28 cellular contexts compared by ENCODE assay signal in genomic region chr2:141497262-141497661, GRCh38.
DNase-seq lines count a peak whose midpoint lies in the region; ATAC-seq and TF ChIP-seq lines count a peak whose summit lies in the region.
"Had no signal": no experiment of that assay in that cellular context is flagged by ENCODE, and none has a peak within 500 bp of the region (broad histone marks: within the 10 kb centered on the region; RNA-seq: fewer than 3 reads in every experiment).

No MANE protein-coding gene starts in this region.

- H3K27me3 Mint-ChIP-seq in effector memory CD8-positive, alpha-beta T cell, result no peaks in the 10 kb centered on the region
- H3K27me3 Mint-ChIP-seq in progenitor cell of endocrine pancreas, result no peaks in the 10 kb centered on the region
- H3K27me3 Mint-ChIP-seq: CD4-positive, CD25-positive, alpha-beta regulatory T cell; IgD-negative memory B cell; memory B cell; T-cell had no signal

- no peak overlapping the region for H3K4me3 Mint-ChIP-seq in effector memory CD8-positive, alpha-beta T cell
- H3K4me3 Mint-ChIP-seq in progenitor cell of endocrine pancreas (ENCODE audit: low read depth), result no peak overlapping the region
- H3K4me3 Mint-ChIP-seq: activated T-cell treated with anti-CD3 and anti-CD28 coated beads, Interleukin-2, amount 50 U/mL, for 4 hours; CD4-positive, CD25-positive, alpha-beta regulatory T cell; memory B cell; stimulated activated effector memory CD8-positive, alpha-beta T cell treated with anti-CD3 and anti-CD28 coated beads, Interleukin-12 subunit alpha, Interleukin-12 subunit beta, amount 100 ng/mL, for 72 hours; T-cell had no signal

- POLR2A ChIA-PET in RWPE1 (lab: Yijun Ruan, JAX; ENCODE audit: low non-redundant PET), result no interaction called here

- H4K20me1 ChIP-seq in BLaER1 (no peaks in the 10 kb centered on the region), OCI-LY3 (ENCODE audit: insufficient read depth, low read length) (no peaks in the 10 kb centered on the region)

- DNase-seq in KBM-7 (peak; percentile 53), progenitor cell of endocrine pancreas (ENCODE audit: low spot score, unreplicated experiment) (no peak), RWPE1 (ENCODE audit: low spot score) (no peak), A172 (ENCODE audit: low spot score) (no peak)
- no peak for DNase-seq in effector memory CD8-positive, alpha-beta T cell
- DNase-seq: activated CD4-positive, alpha-beta T cell treated with anti-CD3 and anti-CD28 coated beads for 48 hours; activated T-cell treated with anti-CD3 and anti-CD28 coated beads, Interleukin-2, amount 50 U/mL, for 4 hours; body of pancreas; CD4-positive, CD25-positive, alpha-beta regulatory T cell; effector CD4-positive, alpha-beta T cell; heart right ventricle; left colon; MG63; NCI-H1694 treated with DMSO at 0.1 percent for 48 hours; NCI-H2171 treated with DMSO at 0.1 percent for 48 hours; NCI-H524 treated with DMSO at 0.1 percent for 48 hours; occipital lobe; spleen; stimulated activated CD4-positive, alpha-beta T cell treated with anti-CD3 and anti-CD28 coated beads, Interleukin-2, amount 100 ng/mL, for 48 hours; T-cell had no signal

- H3K9ac ChIP-seq in BLaER1 (no peak overlapping the region), OCI-LY3 (ENCODE audit: low read length) (no peak overlapping the region)

- TF ChIP-seq CTCF in OCI-LY3 (IDR thresholded peaks at IDR 0.05; ENCODE audit: low read depth, low read length) (no peak), progenitor cell of endocrine pancreas (IDR thresholded peaks at IDR 0.05; ENCODE audit: unreplicated experiment) (no peak), RWPE1 (conservative IDR thresholded peaks at IDR 0.05; ENCODE audit: low read depth) (no peak)

- H3K4me1 ChIP-seq in BLaER1 (peaks cover 31% of the 10 kb centered on the region), OCI-LY3 (ENCODE audit: low read length) (peaks cover 7% of the 10 kb centered on the region)
- H3K4me1 ChIP-seq: body of pancreas, vagina had no signal

- H3K27ac Mint-ChIP-seq in effector memory CD8-positive, alpha-beta T cell, result no peak overlapping the region
- H3K27ac Mint-ChIP-seq in progenitor cell of endocrine pancreas, result no peak overlapping the region
- H3K27ac Mint-ChIP-seq: CD4-positive, CD25-positive, alpha-beta regulatory T cell; IgD-negative memory B cell; memory B cell; stimulated activated effector memory CD8-positive, alpha-beta T cell treated with anti-CD3 and anti-CD28 coated beads, Interleukin-12 subunit alpha, Interleukin-12 subunit beta, amount 100 ng/mL, for 72 hours; T-cell had no signal

- H3K4me1 Mint-ChIP-seq in effector memory CD8-positive, alpha-beta T cell (ENCODE audit: low read depth in 2 of 2), result no peaks in the 10 kb centered on the region
- H3K4me1 Mint-ChIP-seq in progenitor cell of endocrine pancreas (ENCODE audit: low read depth), result no peaks in the 10 kb centered on the region
- H3K4me1 Mint-ChIP-seq: CD4-positive, CD25-positive, alpha-beta regulatory T cell; memory B cell; stimulated activated effector memory CD8-positive, alpha-beta T cell treated with anti-CD3 and anti-CD28 coated beads, Interleukin-12 subunit alpha, Interleukin-12 subunit beta, amount 100 ng/mL, for 72 hours; T-cell had no signal

- no peak overlapping the region for H3K4me3 ChIP-seq in BLaER1
- H3K4me3 ChIP-seq in OCI-LY3 (ENCODE audit: low read length), result no peak overlapping the region
- H3K4me3 ChIP-seq: body of pancreas, heart right ventricle, MG63, spleen, thoracic aorta, vagina had no signal

- peaks cover 3% of the 10 kb centered on the region for H3K36me3 Mint-ChIP-seq in effector memory CD8-positive, alpha-beta T cell (ENCODE audit: insufficient read depth)
- H3K36me3 Mint-ChIP-seq in progenitor cell of endocrine pancreas (ENCODE audit: insufficient read depth), result no peaks in the 10 kb centered on the region
- H3K36me3 Mint-ChIP-seq: CD4-positive, CD25-positive, alpha-beta regulatory T cell; memory B cell; stimulated activated effector memory CD8-positive, alpha-beta T cell treated with anti-CD3 and anti-CD28 coated beads, Interleukin-12 subunit alpha, Interleukin-12 subunit beta, amount 100 ng/mL, for 72 hours; T-cell had no signal

- H3K36me3 ChIP-seq in BLaER1 (no peaks in the 10 kb centered on the region), OCI-LY3 (replicated peaks; ENCODE audit: low read depth, low read length) (no peaks in the 10 kb centered on the region)
- H3K36me3 ChIP-seq: heart right ventricle, MG63, spleen, thoracic aorta, vagina had no signal

- no peaks in the 10 kb centered on the region for H3K9me3 ChIP-seq in BLaER1
- no peaks in the 10 kb centered on the region for H3K9me3 ChIP-seq in OCI-LY3 (ENCODE audit: insufficient read depth, low read length)
- H3K9me3 ChIP-seq: body of pancreas, heart right ventricle, MG63, spleen, thoracic aorta, vagina had no signal

- H3K4me2 ChIP-seq in BLaER1 (peak overlapping the region; percentile 43), OCI-LY3 (ENCODE audit: low read length) (peak overlapping the region; percentile 6; the same call in 1 of the 2 replicates)

- H3K79me2 ChIP-seq in OCI-LY3 (ENCODE audit: low read length), result no peaks in the 10 kb centered on the region

- peaks cover 0 to 8% of the 10 kb centered on the region in 2 donors for H3K9me3 Mint-ChIP-seq in effector memory CD8-positive, alpha-beta T cell
- no peaks in the 10 kb centered on the region for H3K9me3 Mint-ChIP-seq in progenitor cell of endocrine pancreas (ENCODE audit: low read depth)
- H3K9me3 Mint-ChIP-seq: IgD-negative memory B cell, memory B cell had no signal

- in situ Hi-C loops in KBM-7 (cut with MboI; ENCODE audit: low pct_unique_long_range_greater_than_20kb, low sequenced_read_pairs), result no loop called here

- 0 out of 2 replicates have a peak overlapping the region, but pooled peaks have one; percentile 42 for H2AFZ ChIP-seq in OCI-LY3 (ENCODE audit: low read depth, low read length)

- H3K27me3 ChIP-seq in BLaER1 (no peaks in the 10 kb centered on the region), OCI-LY3 (ENCODE audit: low read depth, low read length) (no peaks in the 10 kb centered on the region)
- H3K27me3 ChIP-seq: body of pancreas, heart right ventricle, MG63, spleen, vagina had no signal

- ATAC-seq in effector memory CD8-positive, alpha-beta T cell (replicated peaks), result peak; percentile 88
- ATAC-seq in HG03460 (IDR thresholded peaks at IDR 0.05; ENCODE audit: unreplicated experiment), result no peak
- ATAC-seq: activated T-cell treated with anti-CD3 and anti-CD28 coated beads, Interleukin-2, amount 50 U/mL, for 4 hours; body of pancreas; heart right ventricle; left colon; stimulated activated effector memory CD8-positive, alpha-beta T cell treated with anti-CD3 and anti-CD28 coated beads, Interleukin-12 subunit alpha, Interleukin-12 subunit beta, amount 100 ng/mL, for 72 hours; T-cell had no signal

- H3K27ac ChIP-seq in BLaER1 (no peak overlapping the region), OCI-LY3 (ENCODE audit: low read length) (no peak overlapping the region), RWPE1 (no peak overlapping the region)
- H3K27ac ChIP-seq: body of pancreas, heart right ventricle, spleen, thoracic aorta, vagina had no signal

- CTCF ChIA-PET in RWPE1 (lab: Yijun Ruan, JAX), result interaction anchor here (0.6 kb wide), 2 partner anchors 184 to 1901 kb away, joined by 3 read pairs; no protein-coding TSS in a partner anchor
